Comparison of ENCODE assay signal across 12 cellular contexts in the genomic region with DNA sequence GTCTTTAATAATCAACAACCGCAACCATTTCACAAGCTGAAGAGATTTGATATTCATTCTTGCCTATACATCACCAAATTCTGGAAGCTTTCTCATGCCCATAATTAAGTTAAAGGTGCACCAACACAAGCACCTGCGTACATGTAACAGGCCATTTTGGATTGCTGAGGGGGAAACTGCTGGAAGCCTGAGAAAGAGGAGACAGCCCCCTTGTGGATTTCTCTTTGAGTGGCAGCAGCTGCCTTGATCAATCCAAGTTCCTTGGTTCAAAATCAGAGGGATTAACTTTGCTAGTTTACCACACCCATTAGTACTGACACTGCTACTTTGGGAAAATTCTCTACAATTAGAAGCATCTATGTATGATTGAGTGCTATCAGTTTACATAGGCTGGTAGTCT.
A peak's percentile ranks its signal among the peaks of the same experiment; 100 is the strongest.
DNase-seq lines count a peak whose midpoint lies in the region; ATAC-seq and TF ChIP-seq lines count a peak whose summit lies in the region.
"Had no signal": no experiment of that assay in that cellular context is flagged by ENCODE, and none has a peak within 500 bp of the region (broad histone marks: within the 10 kb centered on the region; RNA-seq: fewer than 3 reads in every experiment).

No MANE protein-coding gene starts in this region.

- no peak for ATAC-seq in esophagus mucosa

- H3K79me2 ChIP-seq in neural cell (replicated peaks; ENCODE audit: insufficient read depth, low read length) = no peaks in the 10 kb centered on the region

- peaks cover 9% of the 10 kb centered on the region for H3K9me3 Mint-ChIP-seq in activated naive CD8-positive, alpha-beta T cell treated with anti-CD3 and anti-CD28 coated beads for 36 hours

- TF ChIP-seq EP300 in Ishikawa (IDR thresholded peaks at IDR 0.05; ENCODE audit: borderline replicate concordance) = no peak
- TF ChIP-seq EP300 in neural cell (conservative IDR thresholded peaks at IDR 0.05; ENCODE audit: poor library complexity, severe bottlenecking) = no peak
- no peak for TF ChIP-seq EP300 in transverse colon (IDR thresholded peaks at IDR 0.05; ENCODE audit: low read depth)

- no peaks in the 10 kb centered on the region for H3K4me1 Mint-ChIP-seq in activated naive CD8-positive, alpha-beta T cell treated with anti-CD3 and anti-CD28 coated beads for 36 hours
- H3K4me1 Mint-ChIP-seq: central memory CD8-positive, alpha-beta T cell had no signal

- H3K27me3 ChIP-seq in neural cell (ENCODE audit: insufficient read depth, low read depth, low read length) = no peaks in the 10 kb centered on the region
- H3K27me3 ChIP-seq in transverse colon = no peaks in the 10 kb centered on the region
- H3K27me3 ChIP-seq: suprapubic skin had no signal

- H3K4me3 ChIP-seq in neural cell (ENCODE audit: low read length) (no peak overlapping the region), transverse colon (no peak overlapping the region)
- H3K4me3 ChIP-seq: suprapubic skin had no signal

- intact Hi-C loops in transverse colon (cut with DNase I; ENCODE audit: low total_unique reads) = no loop called here

- H3K9me3 ChIP-seq in neural cell (ENCODE audit: low read length) (no peaks in the 10 kb centered on the region), transverse colon (no peaks in the 10 kb centered on the region)
- H3K9me3 ChIP-seq: suprapubic skin had no signal

- no peaks in the 10 kb centered on the region for H3F3A ChIP-seq in neural cell (ENCODE audit: insufficient read depth, low read length, poor library complexity, severe bottlenecking)

- H3K4me3 Mint-ChIP-seq in activated naive CD8-positive, alpha-beta T cell treated with anti-CD3 and anti-CD28 coated beads for 36 hours = no peak overlapping the region
- H3K4me3 Mint-ChIP-seq: central memory CD8-positive, alpha-beta T cell had no signal

- in situ Hi-C loops in transverse colon (cut with MboI; ENCODE audit: low pct_ligation_motif_present in 1 of 4, low pct_unique_long_range_greater_than_20kb in 1 of 4, low sequenced_read_pairs in 3 of 4) = no loop called here

- H3K27me3 Mint-ChIP-seq in activated naive CD8-positive, alpha-beta T cell treated with anti-CD3 and anti-CD28 coated beads for 36 hours = no peaks in the 10 kb centered on the region
- H3K27me3 Mint-ChIP-seq: central memory CD8-positive, alpha-beta T cell had no signal

- no peak overlapping the region for H2AFZ ChIP-seq in neural cell (ENCODE audit: low read depth, low read length)

- TF ChIP-seq POLR2A in transverse colon (IDR thresholded peaks at IDR 0.05) = no peak

- no peaks in the 10 kb centered on the region for H3K4me1 ChIP-seq in transverse colon

- H3K36me3 ChIP-seq in neural cell (ENCODE audit: insufficient read depth, low read length) (no peaks in the 10 kb centered on the region), transverse colon (no peaks in the 10 kb centered on the region)
- H3K36me3 ChIP-seq: suprapubic skin had no signal

- no peaks in the 10 kb centered on the region for H3K36me3 Mint-ChIP-seq in activated naive CD8-positive, alpha-beta T cell treated with anti-CD3 and anti-CD28 coated beads for 36 hours

- DNase-seq in NCI-H748 treated with DMSO at 0.1 percent for 48 hours (lab: John Stamatoyannopoulos, UW) = peak; percentile 35
- DNase-seq in cerebellar cortex (ENCODE audit: low spot score) = peak; percentile 19
- no peak for DNase-seq in transverse colon
- no peak for DNase-seq in activated naive CD8-positive, alpha-beta T cell treated with anti-CD3 and anti-CD28 coated beads for 36 hours
- no peak for DNase-seq in activated CD4-positive, alpha-beta T cell treated with anti-CD3 and anti-CD28 coated beads for 4 hours
- DNase-seq: activated T-cell treated with anti-CD3 and anti-CD28 coated beads, Interleukin-2, amount 50 U/mL, for 1 hour; stimulated activated CD4-positive, alpha-beta T cell treated with anti-CD3 and anti-CD28 coated beads, Interleukin-2, amount 100 ng/mL, for 48 hours had no signal

- TF ChIP-seq CTCF in neural cell (IDR thresholded peaks at IDR 0.05; ENCODE audit: poor library complexity, severe bottlenecking) (peak; percentile 54), transverse colon (IDR thresholded peaks at IDR 0.05) (no peak)

- H3K27ac ChIP-seq in neural cell (ENCODE audit: low read length) = no peak overlapping the region
- H3K27ac ChIP-seq in transverse colon = no peak overlapping the region
- H3K27ac ChIP-seq: suprapubic skin had no signal

- peak; percentile 58 for TF ChIP-seq RAD21 in Ishikawa (IDR thresholded peaks at IDR 0.05; ENCODE audit: low read depth)
- peak; percentile 68 for TF ChIP-seq RAD21 in neural cell (conservative IDR thresholded peaks at IDR 0.05)

- no peak overlapping the region for H3K9ac ChIP-seq in neural cell (ENCODE audit: low read length)

- H3K4me2 ChIP-seq in neural cell (ENCODE audit: low read length) = no peak overlapping the region

- 83 to 89% methylated on average over 1 to 2 of the region's 2 CpGs for WGBS in transverse colon (ENCODE audit: low coverage in 1 of 2), 2 donors

- no peak overlapping the region for H3K27ac Mint-ChIP-seq in activated naive CD8-positive, alpha-beta T cell treated with anti-CD3 and anti-CD28 coated beads for 36 hours

- no peaks in the 10 kb centered on the region for H3K9me2 ChIP-seq in neural cell (ENCODE audit: insufficient read depth, low read length)

- no peaks in the 10 kb centered on the region for H4K20me1 ChIP-seq in neural cell (ENCODE audit: insufficient read depth)

TF ChIP-seq in Ishikawa, 13 proteins besides CTCF, POLR2A, EP300 and RAD21:
- no peak for TF ChIP-seq USF1 (IDR thresholded peaks at IDR 0.05)
- no peak for TF ChIP-seq TEAD4 (IDR thresholded peaks at IDR 0.05)
- TF ChIP-seq ZBTB7A (IDR thresholded peaks at IDR 0.05; ENCODE audit: low read depth) = no peak

TF ChIP-seq in neural cell, 6 proteins besides CTCF, POLR2A, EP300 and RAD21:
- TF ChIP-seq EZH2 (IDR thresholded peaks at IDR 0.05; ENCODE audit: borderline replicate concordance, insufficient read depth, low read length, poor library complexity, severe bottlenecking) (no peak), SMC3 (conservative IDR thresholded peaks at IDR 0.05; ENCODE audit: poor library complexity) (peak; percentile 69)

Comparison
In these comparisons a context has a peak if more than half of its experiments do, and no peak if none do; other contexts are left out.
1. DNase-seq: peak in NCI-H748 treated with DMSO at 0.1 percent for 48 hours (single experiment) and cerebellar cortex (single experiment); none in transverse colon (single experiment), activated naive CD8-positive, alpha-beta T cell treated with anti-CD3 and anti-CD28 coated beads for 36 hours (single experiment) and activated CD4-positive, alpha-beta T cell treated with anti-CD3 and anti-CD28 coated beads for 4 hours (0 of 2).